In genomic region chr4:26298198-26298950, GRCh38 we compare ENCODE assay signal across 14 cellular contexts. TPM values are rescaled to one million over a fixed set of nuclear protein-coding genes. Genes with fewer than 3 reads are reported as not detected.
DNase-seq lines count a peak whose midpoint lies in the region; ATAC-seq lines count a peak whose summit lies in the region.
"Had no signal": no experiment of that assay in that cellular context is flagged by ENCODE, and none has a peak within 500 bp of the region (broad histone marks: within the 10 kb centered on the region; RNA-seq: fewer than 3 reads in every experiment).

No MANE protein-coding gene starts in this region.

- H3K4me3 ChIP-seq in CD4-positive, alpha-beta memory T cell (ENCODE audit: low read length in 2 of 2) = no peak overlapping the region
- H3K4me3 ChIP-seq in iPS-20b (ENCODE audit: low read length) = peak overlapping the region; percentile 13; the same call in 1 of the 2 replicates
- H3K4me3 ChIP-seq: prostate gland, thoracic aorta had no signal

- H3K4me3 Mint-ChIP-seq in CD4-positive, alpha-beta memory T cell = peak overlapping the region in 6 of 8 donors; percentile 49 to 86 (median 78)

- no peaks in the 10 kb centered on the region for H3K9me3 Mint-ChIP-seq in CD4-positive, alpha-beta memory T cell

- peak overlapping the region; percentile 51; the same call in 1 of the 2 replicates for H3K9ac ChIP-seq in iPS-20b (ENCODE audit: low read depth, low read length)

- no peaks in the 10 kb centered on the region for H3K27me3 Mint-ChIP-seq in CD4-positive, alpha-beta memory T cell

- POLR2A ChIA-PET in CD4-positive, alpha-beta memory T cell (lab: Charles Lee; ENCODE audit: partially characterized antibody) = no interaction called here

- no peaks in the 10 kb centered on the region for H3K36me3 ChIP-seq in CD4-positive, alpha-beta memory T cell (ENCODE audit: insufficient read depth, low read length)
- no peaks in the 10 kb centered on the region for H3K36me3 ChIP-seq in iPS-20b (ENCODE audit: insufficient read depth, low read depth, low read length)
- H3K36me3 ChIP-seq: prostate gland, thoracic aorta had no signal

- peaks cover 7 to 24% (median 16%) of the 10 kb centered on the region in 4 donors for H3K4me1 Mint-ChIP-seq in CD4-positive, alpha-beta memory T cell

- no peaks in the 10 kb centered on the region for H3K9me3 ChIP-seq in CD4-positive, alpha-beta memory T cell (ENCODE audit: control insufficient read depth in 1 of 2, low read length in 2 of 2)
- no peaks in the 10 kb centered on the region for H3K9me3 ChIP-seq in iPS-20b (ENCODE audit: insufficient read depth, low read depth, low read length)
- H3K9me3 ChIP-seq: prostate gland, thoracic aorta had no signal

- H3K4me1 ChIP-seq in CD4-positive, alpha-beta memory T cell (ENCODE audit: insufficient read depth, low read length) = peaks cover 6% of the 10 kb centered on the region
- H3K4me1 ChIP-seq in iPS-20b (ENCODE audit: insufficient read depth, low read length) = peaks cover 38% of the 10 kb centered on the region
- H3K4me1 ChIP-seq: prostate gland had no signal

- CTCF ChIA-PET in CD4-positive, alpha-beta memory T cell (lab: Charles Lee; ENCODE audit: partially characterized antibody) = no interaction called here

- H3K36me3 Mint-ChIP-seq in CD4-positive, alpha-beta memory T cell = no peaks in the 10 kb centered on the region

- no peak overlapping the region for H3K27ac ChIP-seq in CD4-positive, alpha-beta memory T cell (ENCODE audit: low read depth, low read length)
- H3K27ac ChIP-seq in iPS-20b (ENCODE audit: low read length) = peak overlapping the region; percentile 90
- H3K27ac ChIP-seq: prostate gland, thoracic aorta had no signal

- intact Hi-C loops in CD4-positive, alpha-beta memory T cell (cut with micrococcal nuclease) = no loop called here

- H3K27me3 ChIP-seq in CD4-positive, alpha-beta memory T cell (ENCODE audit: insufficient read depth, low read length) = no peaks in the 10 kb centered on the region
- H3K27me3 ChIP-seq in iPS-20b (ENCODE audit: insufficient read depth, low read length) = no peaks in the 10 kb centered on the region

- DNase-seq in CD4-positive, alpha-beta memory T cell = no peak
- DNase-seq in HS-5 (ENCODE audit: low read depth) = peak; percentile 56
- DNase-seq in astrocyte of the hippocampus (ENCODE audit: low read depth, low spot score) = peak; percentile 75
- DNase-seq in T1000 (lab: John Stamatoyannopoulos, UW) = no peak
- no peak for DNase-seq in globus pallidus (ENCODE audit: low spot score)
- no peak for DNase-seq in activated CD4-positive, alpha-beta T cell treated with anti-CD3 and anti-CD28 coated beads for 1 hour
- DNase-seq: activated CD4-positive, alpha-beta T cell treated with anti-CD3 and anti-CD28 coated beads for 4 hours; aorta; NCI-H446; SHP77 had no signal

- no peak for ATAC-seq in HG03139 (IDR thresholded peaks at IDR 0.05; ENCODE audit: unreplicated experiment)

- H3K27ac Mint-ChIP-seq in CD4-positive, alpha-beta memory T cell = peak overlapping the region in 3 of 7 donors; percentile 14 to 59 (median 30)

RNA-seq across cellular contexts. Expression of gene RBPJ, which starts 22.4 kb away (rescaled TPM):
- total RNA-seq in CD4-positive, alpha-beta memory T cell = 10 to 100 TPM; 75.2 to 90.6 TPM
- polyA plus RNA-seq in CD4-positive, alpha-beta memory T cell = 10 to 100 TPM; 92.4 to 96.3 TPM

Comparison
In these comparisons a context has a peak if more than half of its experiments do, and no peak if none do; other contexts are left out.
1. DNase-seq: peak in HS-5 (single experiment) and astrocyte of the hippocampus (single experiment); none in CD4-positive, alpha-beta memory T cell (0 of 5), T1000 (single experiment), globus pallidus (single experiment) and activated CD4-positive, alpha-beta T cell treated with anti-CD3 and anti-CD28 coated beads for 1 hour (single experiment).